23 cellular contexts compared by ENCODE assay signal in genomic region chr20:7714549-7714948, GRCh38.
DNase-seq lines count a peak whose midpoint lies in the region; ATAC-seq, FAIRE-seq and TF ChIP-seq lines count a peak whose summit lies in the region.
"Had no signal": no experiment of that assay in that cellular context is flagged by ENCODE, and none has a peak within 500 bp of the region (broad histone marks: within the 10 kb centered on the region; RNA-seq: fewer than 3 reads in every experiment).

No MANE protein-coding gene starts in this region.

- H3K36me3 ChIP-seq in HepG2 (replicated peaks in 1 of 2; ENCODE audit: control insufficient read depth in 1 of 2, insufficient read depth in 2 of 2, low read length in 2 of 2): no peaks in the 10 kb centered on the region
- no peaks in the 10 kb centered on the region for H3K36me3 ChIP-seq in mucosa of descending colon (ENCODE audit: low read depth)
- H3K36me3 ChIP-seq: BLaER1 treated with 17β-estradiol and CSF1 and Interleukin-3, amounts not matched to agents 10 nM and 100 nM; prostate gland; SJSA1 had no signal

- CTCF ChIA-PET in HepG2 (lab: Yijun Ruan, JAX; ENCODE audit: low intra/inter-chr PET ratio, low total read pairs): no interaction called here

- H3K4me1 Mint-ChIP-seq in effector memory CD8-positive, alpha-beta T cell (ENCODE audit: low read depth in 2 of 2): no peaks in the 10 kb centered on the region
- H3K4me1 Mint-ChIP-seq: activated CD4-positive, alpha-beta memory T cell treated with anti-CD3 and anti-CD28 coated beads, Interleukin-2, amount 10 ng/mL, durations not matched to agents 7 days and 5 days; activated naive CD4-positive, alpha-beta T cell treated with anti-CD3 and anti-CD28 coated beads, Interleukin-2, amount 50 U/mL, for 24 hours; T-helper 17 cell had no signal

- TF ChIP-seq EP300 in HepG2 (IDR thresholded peaks at IDR 0.05; ENCODE audit: low read depth in 2 of 2, low read length in 2 of 2) (0 out of 4 replicates have a peak, but pooled peaks of 1 of the 2 experiments have one; percentile 15), HepG2 (CRISPR knock-in tag; IDR thresholded peaks at IDR 0.05; ENCODE audit: borderline replicate concordance) (no peak)

- peak; percentile 100 for ATAC-seq in HepG2
- no peak for ATAC-seq in mucosa of descending colon
- no peak for ATAC-seq in Right ventricle myocardium inferior
- no peak for ATAC-seq in effector memory CD8-positive, alpha-beta T cell (replicated peaks)
- ATAC-seq: activated CD4-positive, CD25-positive, alpha-beta regulatory T cell treated with anti-CD3 and anti-CD28 coated beads, Interleukin-2, amount 50 U/mL, for 24 hours; GM12878; K562; stimulated activated naive CD8-positive, alpha-beta T cell treated with anti-CD3 and anti-CD28 coated beads, Interleukin-15, Interleukin-2, amounts not matched to agents 100 U/mL and 50 U/mL, for 24 hours; T-helper 17 cell had no signal

- in situ Hi-C loops in ACHN (cut with HindIII; ENCODE audit: low pct_ligation_motif_present, low pct_unique_long_range_greater_than_20kb, low sequenced_read_pairs): no loop called here
- in situ Hi-C loops in HepG2 (cut with HindIII; ENCODE audit: extremely low pct_ligation_motif_present, low pct_unique_long_range_greater_than_20kb): no loop called here

- no peaks in the 10 kb centered on the region for H3K79me2 ChIP-seq in HepG2 (ENCODE audit: insufficient read depth, low read length)

- H2AFZ ChIP-seq in HepG2 (ENCODE audit: low read length): no peak overlapping the region

- intact Hi-C loops in HepG2 (cut with micrococcal nuclease; ENCODE audit: unreplicated experiment): loop anchor here (10.0 kb wide), 1 partner anchor 190 kb away; no protein-coding TSS in a partner anchor
- intact Hi-C loops in mucosa of descending colon (cut with DNase I, micrococcal nuclease): no loop called here
- intact Hi-C loops in Right ventricle myocardium inferior (cut with DNase I): no loop called here

- H3K9me3 ChIP-seq in HepG2 (ENCODE audit: low read length) (no peaks in the 10 kb centered on the region), mucosa of descending colon (no peaks in the 10 kb centered on the region)
- H3K9me3 ChIP-seq: prostate gland, SJSA1, testis had no signal

- H3K27ac ChIP-seq in HepG2 (ENCODE audit: extremely low read length, insufficient read depth, low read length): no peak overlapping the region
- H3K27ac ChIP-seq: BLaER1 treated with 17β-estradiol and CSF1 and Interleukin-3, amounts not matched to agents 10 nM and 100 nM; prostate gland; SJSA1; testis had no signal

- no peak overlapping the region for H3K27ac Mint-ChIP-seq in effector memory CD8-positive, alpha-beta T cell
- H3K27ac Mint-ChIP-seq: activated CD4-positive, alpha-beta memory T cell treated with anti-CD3 and anti-CD28 coated beads, Interleukin-2, amount 10 ng/mL, durations not matched to agents 7 days and 5 days; activated naive CD4-positive, alpha-beta T cell treated with anti-CD3 and anti-CD28 coated beads, Interleukin-2, amount 50 U/mL, for 24 hours; activated T-helper 2 cell treated with anti-CD3 and anti-CD28 coated beads, Interferon-gamma antibody, Interleukin-2, Interleukin-4, amounts not matched to agents 10 μg/mL and 5 μg/mL and 100 μg/mL, durations not matched to agents 14 hours and 24 hours and 36 hours; T-helper 17 cell had no signal

- H3K4me3 ChIP-seq in HepG2 (replicated peaks in 1 of 3; ENCODE audit: insufficient read depth in 1 of 3, low read depth in 2 of 3, low read length in 3 of 3): peak overlapping the region in 2 of 3 experiments; percentile 1 to 4; a peak in 1 of 6 replicates
- no peak overlapping the region for H3K4me3 ChIP-seq in mucosa of descending colon
- H3K4me3 ChIP-seq: BLaER1 treated with 17β-estradiol and CSF1 and Interleukin-3, amounts not matched to agents 10 nM and 100 nM; GM12878; K562; prostate gland; SJSA1; testis had no signal

- TF ChIP-seq CTCF in HepG2 (CRISPR knock-in tag; IDR thresholded peaks at IDR 0.05): peak; percentile 34; the same call in 1 of the 2 replicates
- TF ChIP-seq CTCF in mucosa of descending colon (IDR thresholded peaks at IDR 0.05): no peak

- DNase-seq in ACHN: peak; percentile 59
- peak; percentile 92 for DNase-seq in DMS53 (lab: John Stamatoyannopoulos, UW)
- peak; percentile 35 for DNase-seq in RCC 7860 (ENCODE audit: low spot score)
- peak; percentile 72 for DNase-seq in HepG2 (ENCODE audit: low spot score)
- no peak for DNase-seq in activated CD4-positive, alpha-beta T cell treated with anti-CD3 and anti-CD28 coated beads, Interleukin-2, amount 50 U/mL, for 1 hour
- no peak for DNase-seq in mucosa of descending colon
- no peak for DNase-seq in Right ventricle myocardium inferior (ENCODE audit: missing footprints)
- DNase-seq in effector memory CD8-positive, alpha-beta T cell: no peak
- DNase-seq: activated CD4-positive, alpha-beta memory T cell treated with anti-CD3 and anti-CD28 coated beads, Interleukin-2, amount 10 ng/mL, durations not matched to agents 7 days and 5 days; amygdala; NCI-H1436 treated with DMSO at 0.1 percent for 48 hours; NCI-H510A; stimulated activated naive CD8-positive, alpha-beta T cell treated with anti-CD3 and anti-CD28 coated beads, Interleukin-15, Interleukin-2, amounts not matched to agents 100 U/mL and 50 U/mL, for 24 hours; T-helper 17 cell; testis had no signal

- H4K20me1 ChIP-seq in HepG2 (ENCODE audit: insufficient read depth, low read length): no peaks in the 10 kb centered on the region
- H4K20me1 ChIP-seq: BLaER1 treated with 17β-estradiol and CSF1 and Interleukin-3, amounts not matched to agents 10 nM and 100 nM had no signal

- H3K9ac ChIP-seq in HepG2 (ENCODE audit: insufficient read depth, low read depth, low read length): no peak overlapping the region
- H3K9ac ChIP-seq: BLaER1 treated with 17β-estradiol and CSF1 and Interleukin-3, amounts not matched to agents 10 nM and 100 nM had no signal

- 0% methylated on average over 1 of the region's 1 CpG for whole genome bisulfite sequencing in HepG2 (ENCODE audit: low lambda C conversion rate)

- TF ChIP-seq POLR2A in HepG2 (IDR thresholded peaks at IDR 0.05; ENCODE audit: insufficient read depth in 1 of 2, low read depth in 2 of 2, low read length in 2 of 2): no peak

- no peak for TF ChIP-seq RAD21 in HepG2 (CRISPR knock-in tag; IDR thresholded peaks at IDR 0.05)

- H3K27me3 ChIP-seq in HepG2 (ENCODE audit: control insufficient read depth in 1 of 2, insufficient read depth in 2 of 2, low read length in 2 of 2): no peaks in the 10 kb centered on the region
- H3K27me3 ChIP-seq: BLaER1 treated with 17β-estradiol and CSF1 and Interleukin-3, amounts not matched to agents 10 nM and 100 nM; SJSA1; testis had no signal

- peak; percentile 85 for FAIRE-seq in RCC 7860 (lab: Jason Lieb, UNC)
- FAIRE-seq in HepG2 (lab: Jason Lieb, UNC): peak; percentile 67
- FAIRE-seq: GM12878, K562 had no signal

- no TSS peak for BruUV-seq in HepG2 (replicated peaks; lab: Mats Ljungman, UMichigan)

- no peaks in the 10 kb centered on the region for H3K27me3 Mint-ChIP-seq in effector memory CD8-positive, alpha-beta T cell
- H3K27me3 Mint-ChIP-seq: activated CD4-positive, alpha-beta memory T cell treated with anti-CD3 and anti-CD28 coated beads, Interleukin-2, amount 10 ng/mL, durations not matched to agents 7 days and 5 days; activated naive CD4-positive, alpha-beta T cell treated with anti-CD3 and anti-CD28 coated beads, Interleukin-2, amount 50 U/mL, for 24 hours; T-helper 17 cell had no signal

- peaks cover 18% of the 10 kb centered on the region for H3K4me1 ChIP-seq in HepG2 (ENCODE audit: insufficient read depth, low read length)
- no peaks in the 10 kb centered on the region for H3K4me1 ChIP-seq in mucosa of descending colon (ENCODE audit: low read depth)
- H3K4me1 ChIP-seq: prostate gland, SJSA1, testis had no signal

- H3K4me2 ChIP-seq in HepG2 (ENCODE audit: low read depth, low read length): peak overlapping the region; percentile 52
- H3K4me2 ChIP-seq: BLaER1 treated with 17β-estradiol and CSF1 and Interleukin-3, amounts not matched to agents 10 nM and 100 nM had no signal

- peaks cover 0 to 3% of the 10 kb centered on the region in 2 donors for H3K9me3 Mint-ChIP-seq in effector memory CD8-positive, alpha-beta T cell
- H3K9me3 Mint-ChIP-seq: activated CD4-positive, alpha-beta memory T cell treated with anti-CD3 and anti-CD28 coated beads, Interleukin-2, amount 10 ng/mL, durations not matched to agents 7 days and 5 days had no signal

- H3K4me3 Mint-ChIP-seq in effector memory CD8-positive, alpha-beta T cell: no peak overlapping the region
- H3K4me3 Mint-ChIP-seq: activated CD4-positive, alpha-beta memory T cell treated with anti-CD3 and anti-CD28 coated beads, Interleukin-2, amount 10 ng/mL, durations not matched to agents 7 days and 5 days; activated naive CD4-positive, alpha-beta T cell treated with anti-CD3 and anti-CD28 coated beads, Interleukin-2, amount 50 U/mL, for 24 hours; T-helper 17 cell had no signal

- POLR2A ChIA-PET in HepG2 (lab: Yijun Ruan, JAX): no interaction called here

- no peaks in the 10 kb centered on the region for H3K36me3 Mint-ChIP-seq in effector memory CD8-positive, alpha-beta T cell (ENCODE audit: insufficient read depth)
- H3K36me3 Mint-ChIP-seq: activated naive CD4-positive, alpha-beta T cell treated with anti-CD3 and anti-CD28 coated beads, Interleukin-2, amount 50 U/mL, for 24 hours had no signal

TF ChIP-seq in HepG2, 621 proteins besides CTCF, POLR2A, EP300 and RAD21 (continues in another document):
- TF ChIP-seq ZNF383 (CRISPR knock-in tag; IDR thresholded peaks at IDR 0.05; ENCODE audit: borderline replicate concordance) (no peak), ZNF891 (CRISPR knock-in tag; IDR thresholded peaks at IDR 0.05) (no peak), ZNF263 (CRISPR knock-in tag; IDR thresholded peaks at IDR 0.05) (no peak), ZNF639 (CRISPR knock-in tag; conservative IDR thresholded peaks at IDR 0.05) (no peak)

Comparison
In these comparisons a context has a peak if more than half of its experiments do, and no peak if none do; other contexts are left out.
1. DNase-seq: peak in ACHN (single experiment), DMS53 (single experiment), RCC 7860 (single experiment) and HepG2 (single experiment); none in activated CD4-positive, alpha-beta T cell treated with anti-CD3 and anti-CD28 coated beads, Interleukin-2, amount 50 U/mL, for 1 hour (single experiment), mucosa of descending colon (0 of 3), Right ventricle myocardium inferior (single experiment) and effector memory CD8-positive, alpha-beta T cell (0 of 3).